In the genomic region with DNA sequence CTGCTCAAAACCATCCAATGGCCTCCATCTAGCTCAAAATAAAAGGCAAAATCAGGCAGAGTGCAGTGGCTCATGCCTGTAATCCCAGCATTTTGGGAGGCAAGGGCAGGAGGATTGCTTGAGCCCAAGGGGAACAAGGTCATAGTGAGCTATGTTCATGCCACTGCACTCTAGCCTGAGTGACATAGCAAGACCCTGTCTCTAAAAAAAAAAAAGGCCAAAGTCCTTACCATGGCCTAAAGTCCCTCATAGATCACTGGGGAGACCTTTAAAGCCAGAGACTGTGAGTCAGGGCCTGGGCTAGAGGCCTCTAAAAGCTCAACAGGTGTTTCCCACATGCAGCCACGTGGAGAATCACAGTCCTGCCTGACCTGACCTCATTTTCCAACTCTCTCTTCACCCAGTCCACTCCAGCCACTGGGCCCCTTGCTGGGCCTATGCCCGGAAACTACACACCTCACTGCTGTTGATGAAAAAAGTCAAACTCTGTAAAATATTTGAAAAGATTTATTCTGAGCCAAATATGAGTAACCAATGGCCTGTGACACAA, we compare ENCODE assay signal across 25 cellular contexts.
"Had no signal": no experiment of that assay in that cellular context is flagged by ENCODE, and none has a peak within 500 bp of the region (broad histone marks: within the 10 kb centered on the region; RNA-seq: fewer than 3 reads in every experiment).

No MANE protein-coding gene starts in this region.

- H3K27me3 Mint-ChIP-seq: activated CD4-positive, alpha-beta T cell treated with anti-CD3 and anti-CD28 coated beads for 36 hours; activated CD8-positive, alpha-beta memory T cell treated with anti-CD3 and anti-CD28 coated beads, Interleukin-2, amount 10 ng/mL, durations not matched to agents 7 days and 5 days; activated naive CD8-positive, alpha-beta T cell treated with anti-CD3 and anti-CD28 coated beads, Interleukin-2, amount 10 ng/mL, durations not matched to agents 7 days and 5 days; activated T-helper 17 cell treated with anti-CD3 and anti-CD28 coated beads, Interleukin-2, amount 50 U/mL, for 72 hours; memory B cell; naive B cell; stimulated activated memory B cell treated with anti-CD40 and anti-IgM and Interleukin-4, amounts not matched to agents 10 μg/mL and 1 μg/mL and 100 μg/mL, for 72 hours had no signal

- H3K36me3 Mint-ChIP-seq: brain; immature natural killer cell; memory B cell; naive B cell; neural progenitor cell; stimulated activated memory B cell treated with anti-CD40 and anti-IgM and Interleukin-4, amounts not matched to agents 10 μg/mL and 1 μg/mL and 100 μg/mL, for 72 hours had no signal

- H3K9me3 ChIP-seq: gastrocnemius medialis, heart left ventricle, spleen, tibial artery, uterus had no signal

- DNase-seq: activated CD4-positive, alpha-beta T cell treated with anti-CD3 and anti-CD28 coated beads for 36 hours; activated CD4-positive, alpha-beta T cell treated with anti-CD3 and anti-CD28 coated beads, Interleukin-2, amount 50 U/mL, for 48 hours; activated CD8-positive, alpha-beta memory T cell treated with anti-CD3 and anti-CD28 coated beads, Interleukin-2, amount 10 ng/mL, durations not matched to agents 7 days and 5 days; activated naive CD4-positive, alpha-beta T cell; activated naive CD8-positive, alpha-beta T cell treated with anti-CD3 and anti-CD28 coated beads, Interleukin-2, amount 10 ng/mL, durations not matched to agents 7 days and 5 days; anterior cingulate cortex; caudate nucleus; dorsolateral prefrontal cortex; gastrocnemius medialis; heart left ventricle; immature natural killer cell; kidney glomerular epithelial cell; naive B cell; spleen; stimulated activated CD4-positive, alpha-beta T cell treated with anti-CD3 and anti-CD28 coated beads, Interleukin-4, amount 100 ng/mL, for 4 hours; SW 1271; tibial artery; uterus; WERI-Rb-1 had no signal

- H3K4me3 Mint-ChIP-seq: activated CD4-positive, alpha-beta T cell treated with anti-CD3 and anti-CD28 coated beads for 36 hours; activated CD8-positive, alpha-beta memory T cell treated with anti-CD3 and anti-CD28 coated beads, Interleukin-2, amount 10 ng/mL, durations not matched to agents 7 days and 5 days; activated naive CD8-positive, alpha-beta T cell treated with anti-CD3 and anti-CD28 coated beads, Interleukin-2, amount 10 ng/mL, durations not matched to agents 7 days and 5 days; activated T-helper 17 cell treated with anti-CD3 and anti-CD28 coated beads, Interleukin-2, amount 50 U/mL, for 72 hours; brain; immature natural killer cell; memory B cell; naive B cell; neural progenitor cell; stimulated activated memory B cell treated with anti-CD40 and anti-IgM and Interleukin-4, amounts not matched to agents 10 μg/mL and 1 μg/mL and 100 μg/mL, for 72 hours had no signal

- H3K27me3 ChIP-seq: dorsolateral prefrontal cortex, gastrocnemius medialis, heart left ventricle, neural progenitor cell, spleen, tibial artery, uterus had no signal

- H3K27ac ChIP-seq: dorsolateral prefrontal cortex, gastrocnemius medialis, heart left ventricle, neural progenitor cell, spleen, tibial artery, uterus, WERI-Rb-1 had no signal

- H3K27ac Mint-ChIP-seq: activated CD4-positive, alpha-beta T cell treated with anti-CD3 and anti-CD28 coated beads for 36 hours; activated CD8-positive, alpha-beta memory T cell treated with anti-CD3 and anti-CD28 coated beads, Interleukin-2, amount 10 ng/mL, durations not matched to agents 7 days and 5 days; activated naive CD8-positive, alpha-beta T cell treated with anti-CD3 and anti-CD28 coated beads, Interleukin-2, amount 10 ng/mL, durations not matched to agents 7 days and 5 days; activated T-helper 17 cell treated with anti-CD3 and anti-CD28 coated beads, Interleukin-2, amount 50 U/mL, for 72 hours; brain; immature natural killer cell; memory B cell; neural progenitor cell; stimulated activated memory B cell treated with anti-CD40 and anti-IgM and Interleukin-4, amounts not matched to agents 10 μg/mL and 1 μg/mL and 100 μg/mL, for 72 hours had no signal

- H3K9me3 Mint-ChIP-seq: activated naive CD8-positive, alpha-beta T cell treated with anti-CD3 and anti-CD28 coated beads, Interleukin-2, amount 10 ng/mL, durations not matched to agents 7 days and 5 days; activated T-helper 17 cell treated with anti-CD3 and anti-CD28 coated beads, Interleukin-2, amount 50 U/mL, for 72 hours; brain; immature natural killer cell; memory B cell; naive B cell; neural progenitor cell; stimulated activated memory B cell treated with anti-CD40 and anti-IgM and Interleukin-4, amounts not matched to agents 10 μg/mL and 1 μg/mL and 100 μg/mL, for 72 hours had no signal

- H3K4me1 ChIP-seq: gastrocnemius medialis, heart left ventricle, neural progenitor cell, spleen, tibial artery, uterus had no signal

- H3K4me3 ChIP-seq: dorsolateral prefrontal cortex, gastrocnemius medialis, heart left ventricle, neural progenitor cell, spleen, tibial artery, uterus had no signal

- H3K36me3 ChIP-seq: gastrocnemius medialis, heart left ventricle, neural progenitor cell, spleen, tibial artery, uterus, WERI-Rb-1 had no signal

- H3K4me1 Mint-ChIP-seq: immature natural killer cell, memory B cell, naive B cell had no signal

- ATAC-seq: activated CD4-positive, alpha-beta T cell treated with anti-CD3 and anti-CD28 coated beads for 36 hours; activated CD8-positive, alpha-beta memory T cell treated with anti-CD3 and anti-CD28 coated beads, Interleukin-2, amount 10 ng/mL, durations not matched to agents 7 days and 5 days; activated T-helper 17 cell treated with anti-CD3 and anti-CD28 coated beads, Interleukin-2, amount 50 U/mL, for 72 hours; gastrocnemius medialis; heart left ventricle; sciatic nerve; stimulated activated memory B cell treated with anti-CD40 and anti-IgM and Interleukin-4, amounts not matched to agents 10 μg/mL and 1 μg/mL and 100 μg/mL, for 72 hours had no signal
